Comparison of ENCODE assay signal across 30 cellular contexts in genomic region chr12:18644564-18644963, GRCh38.
"Had no signal": no experiment of that assay in that cellular context is flagged by ENCODE, and none has a peak within 500 bp of the region (broad histone marks: within the 10 kb centered on the region; RNA-seq: fewer than 3 reads in every experiment).

No MANE protein-coding gene starts in this region.

- H3K36me3 ChIP-seq: ascending aorta, breast epithelium, cardiac muscle cell had no signal

- H3K4me3 ChIP-seq: ascending aorta, breast epithelium, cardiac muscle cell, coronary artery, dorsolateral prefrontal cortex had no signal

- H3K9me3 ChIP-seq: ascending aorta, breast epithelium had no signal

- H3K9me3 Mint-ChIP-seq: activated CD4-positive, alpha-beta memory T cell treated with anti-CD3 and anti-CD28 coated beads for 36 hours; activated CD4-positive, alpha-beta T cell treated with anti-CD3 and anti-CD28 coated beads, Interleukin-2, amount 10 ng/mL, durations not matched to agents 24 days and 14 days; activated naive CD8-positive, alpha-beta T cell treated with anti-CD3 and anti-CD28 coated beads, Interleukin-2, amount 10 ng/mL, durations not matched to agents 7 days and 5 days; dendritic cell treated with granulocyte-macrophage colony-stimulating factor and Interleukin-4, amounts not matched to agents 40 ng/mL and 50 ng/mL, for 4 days; endodermal cell had no signal

- H3K27me3 ChIP-seq: ascending aorta, breast epithelium, cardiac muscle cell had no signal

- ATAC-seq: activated CD4-positive, alpha-beta T cell treated with anti-CD3 and anti-CD28 coated beads for 36 hours; activated CD8-positive, alpha-beta memory T cell treated with anti-CD3 and anti-CD28 coated beads, Interleukin-2, amount 10 ng/mL, durations not matched to agents 7 days and 5 days; activated CD8-positive, alpha-beta T cell treated with anti-CD3 and anti-CD28 coated beads, Interleukin-2, amount 10 ng/mL, durations not matched to agents 7 days and 5 days; activated naive CD4-positive, alpha-beta T cell treated with anti-CD3 and anti-CD28 coated beads, Interleukin-2, amount 50 U/mL, for 72 hours; activated T-cell treated with anti-CD3 and anti-CD28 coated beads, Interleukin-2, amount 50 U/mL, for 72 hours; esophagus mucosa had no signal

- H3K4me3 Mint-ChIP-seq: activated CD4-positive, alpha-beta memory T cell treated with anti-CD3 and anti-CD28 coated beads for 36 hours; activated CD4-positive, alpha-beta T cell treated with anti-CD3 and anti-CD28 coated beads for 36 hours; activated CD4-positive, alpha-beta T cell treated with anti-CD3 and anti-CD28 coated beads, Interleukin-2, amount 10 ng/mL, durations not matched to agents 24 days and 14 days; activated CD8-positive, alpha-beta memory T cell treated with anti-CD3 and anti-CD28 coated beads, Interleukin-2, amount 10 ng/mL, durations not matched to agents 7 days and 5 days; activated CD8-positive, alpha-beta T cell treated with anti-CD3 and anti-CD28 coated beads, Interleukin-2, amount 10 ng/mL, durations not matched to agents 7 days and 5 days; activated naive CD4-positive, alpha-beta T cell treated with anti-CD3 and anti-CD28 coated beads, Interleukin-2, amount 10 ng/mL, durations not matched to agents 7 days and 5 days; activated naive CD8-positive, alpha-beta T cell treated with anti-CD3 and anti-CD28 coated beads, Interleukin-2, amount 10 ng/mL, durations not matched to agents 7 days and 5 days; activated T-cell treated with anti-CD3 and anti-CD28 coated beads, Interleukin-2, amount 50 U/mL, for 24 hours; activated T-cell treated with anti-CD3 and anti-CD28 coated beads, Interleukin-2, amount 50 U/mL, for 72 hours; brain; dendritic cell treated with granulocyte-macrophage colony-stimulating factor and Interleukin-4, amounts not matched to agents 40 ng/mL and 50 ng/mL, for 4 days; endodermal cell had no signal

- H3K4me1 ChIP-seq: ascending aorta, breast epithelium had no signal

- H3K36me3 Mint-ChIP-seq: activated CD4-positive, alpha-beta memory T cell treated with anti-CD3 and anti-CD28 coated beads for 36 hours; activated CD8-positive, alpha-beta memory T cell treated with anti-CD3 and anti-CD28 coated beads, Interleukin-2, amount 10 ng/mL, durations not matched to agents 7 days and 5 days; activated naive CD4-positive, alpha-beta T cell treated with anti-CD3 and anti-CD28 coated beads, Interleukin-2, amount 10 ng/mL, durations not matched to agents 7 days and 5 days; activated naive CD4-positive, alpha-beta T cell treated with anti-CD3 and anti-CD28 coated beads, Interleukin-2, amount 50 U/mL, for 72 hours; activated naive CD8-positive, alpha-beta T cell treated with anti-CD3 and anti-CD28 coated beads, Interleukin-2, amount 10 ng/mL, durations not matched to agents 7 days and 5 days; brain had no signal

- H3K4me1 Mint-ChIP-seq: activated CD4-positive, alpha-beta T cell treated with anti-CD3 and anti-CD28 coated beads for 36 hours; activated CD4-positive, alpha-beta T cell treated with anti-CD3 and anti-CD28 coated beads, Interleukin-2, amount 10 ng/mL, durations not matched to agents 24 days and 14 days; activated CD8-positive, alpha-beta memory T cell treated with anti-CD3 and anti-CD28 coated beads, Interleukin-2, amount 10 ng/mL, durations not matched to agents 7 days and 5 days; activated naive CD4-positive, alpha-beta T cell treated with anti-CD3 and anti-CD28 coated beads, Interleukin-2, amount 10 ng/mL, durations not matched to agents 7 days and 5 days; activated naive CD8-positive, alpha-beta T cell treated with anti-CD3 and anti-CD28 coated beads, Interleukin-2, amount 10 ng/mL, durations not matched to agents 7 days and 5 days had no signal

- H3K27ac ChIP-seq: ascending aorta, breast epithelium, cardiac muscle cell, coronary artery, dorsolateral prefrontal cortex had no signal

- H3K27me3 Mint-ChIP-seq: activated CD4-positive, alpha-beta memory T cell treated with anti-CD3 and anti-CD28 coated beads for 36 hours; activated CD4-positive, alpha-beta T cell treated with anti-CD3 and anti-CD28 coated beads for 36 hours; activated CD4-positive, alpha-beta T cell treated with anti-CD3 and anti-CD28 coated beads, Interleukin-2, amount 10 ng/mL, durations not matched to agents 24 days and 14 days; activated CD8-positive, alpha-beta memory T cell treated with anti-CD3 and anti-CD28 coated beads, Interleukin-2, amount 10 ng/mL, durations not matched to agents 7 days and 5 days; activated naive CD4-positive, alpha-beta T cell treated with anti-CD3 and anti-CD28 coated beads, Interleukin-2, amount 10 ng/mL, durations not matched to agents 7 days and 5 days; activated naive CD8-positive, alpha-beta T cell treated with anti-CD3 and anti-CD28 coated beads, Interleukin-2, amount 10 ng/mL, durations not matched to agents 7 days and 5 days; activated T-cell treated with anti-CD3 and anti-CD28 coated beads, Interleukin-2, amount 50 U/mL, for 24 hours; brain; dendritic cell treated with granulocyte-macrophage colony-stimulating factor and Interleukin-4, amounts not matched to agents 40 ng/mL and 50 ng/mL, for 4 days had no signal

- DNase-seq: activated CD4-positive, alpha-beta memory T cell treated with anti-CD3 and anti-CD28 coated beads for 36 hours; activated CD4-positive, alpha-beta T cell treated with anti-CD3 and anti-CD28 coated beads for 36 hours; activated CD4-positive, alpha-beta T cell treated with anti-CD3 and anti-CD28 coated beads, Interleukin-2, amount 10 ng/mL, durations not matched to agents 24 days and 14 days; activated CD4-positive, CD25-positive, alpha-beta regulatory T cell; activated CD4-positive, CD25-positive, alpha-beta regulatory T cell treated with anti-CD3 and anti-CD28 coated beads, Interleukin-2, amount 50 U/mL, for 72 hours; activated CD8-positive, alpha-beta memory T cell treated with anti-CD3 and anti-CD28 coated beads, Interleukin-2, amount 10 ng/mL, durations not matched to agents 7 days and 5 days; activated CD8-positive, alpha-beta memory T cell treated with anti-CD3 and anti-CD28 coated beads, Interleukin-2, amount 50 U/mL, for 48 hours; activated CD8-positive, alpha-beta T cell treated with anti-CD3 and anti-CD28 coated beads, Interleukin-2, amount 10 ng/mL, durations not matched to agents 7 days and 5 days; activated gamma-delta T cell; activated naive CD4-positive, alpha-beta T cell; activated naive CD4-positive, alpha-beta T cell treated with anti-CD3 and anti-CD28 coated beads, Interleukin-2, amount 10 ng/mL, durations not matched to agents 7 days and 5 days; activated naive CD8-positive, alpha-beta T cell treated with anti-CD3 and anti-CD28 coated beads, Interleukin-2, amount 10 ng/mL, durations not matched to agents 7 days and 5 days; activated T-cell treated with anti-CD3 and anti-CD28 coated beads for 4 hours; activated T-cell treated with anti-CD3 and anti-CD28 coated beads, Interleukin-2, amount 50 U/mL, for 24 hours; activated T-cell treated with anti-CD3 and anti-CD28 coated beads, Interleukin-2, amount 50 U/mL, for 72 hours; central memory CD4-positive, alpha-beta T cell; cerebellar nuclear complex; dorsolateral prefrontal cortex; effector memory CD4-positive, alpha-beta T cell; endodermal cell; foreskin fibroblast; T-helper 2 cell had no signal

- H3K27ac Mint-ChIP-seq: activated CD4-positive, alpha-beta memory T cell treated with anti-CD3 and anti-CD28 coated beads for 36 hours; activated CD4-positive, alpha-beta T cell treated with anti-CD3 and anti-CD28 coated beads for 36 hours; activated CD4-positive, alpha-beta T cell treated with anti-CD3 and anti-CD28 coated beads, Interleukin-2, amount 10 ng/mL, durations not matched to agents 24 days and 14 days; activated CD8-positive, alpha-beta memory T cell treated with anti-CD3 and anti-CD28 coated beads, Interleukin-2, amount 10 ng/mL, durations not matched to agents 7 days and 5 days; activated CD8-positive, alpha-beta T cell treated with anti-CD3 and anti-CD28 coated beads, Interleukin-2, amount 10 ng/mL, durations not matched to agents 7 days and 5 days; activated naive CD4-positive, alpha-beta T cell treated with anti-CD3 and anti-CD28 coated beads, Interleukin-2, amount 10 ng/mL, durations not matched to agents 7 days and 5 days; activated naive CD4-positive, alpha-beta T cell treated with anti-CD3 and anti-CD28 coated beads, Interleukin-2, amount 50 U/mL, for 72 hours; activated naive CD8-positive, alpha-beta T cell treated with anti-CD3 and anti-CD28 coated beads, Interleukin-2, amount 10 ng/mL, durations not matched to agents 7 days and 5 days; activated T-cell treated with anti-CD3 and anti-CD28 coated beads, Interleukin-2, amount 50 U/mL, for 24 hours; activated T-cell treated with anti-CD3 and anti-CD28 coated beads, Interleukin-2, amount 50 U/mL, for 72 hours; dendritic cell treated with granulocyte-macrophage colony-stimulating factor and Interleukin-4, amounts not matched to agents 40 ng/mL and 50 ng/mL, for 4 days; endodermal cell had no signal
